8 cellular contexts compared by ENCODE assay signal in the genomic region with DNA sequence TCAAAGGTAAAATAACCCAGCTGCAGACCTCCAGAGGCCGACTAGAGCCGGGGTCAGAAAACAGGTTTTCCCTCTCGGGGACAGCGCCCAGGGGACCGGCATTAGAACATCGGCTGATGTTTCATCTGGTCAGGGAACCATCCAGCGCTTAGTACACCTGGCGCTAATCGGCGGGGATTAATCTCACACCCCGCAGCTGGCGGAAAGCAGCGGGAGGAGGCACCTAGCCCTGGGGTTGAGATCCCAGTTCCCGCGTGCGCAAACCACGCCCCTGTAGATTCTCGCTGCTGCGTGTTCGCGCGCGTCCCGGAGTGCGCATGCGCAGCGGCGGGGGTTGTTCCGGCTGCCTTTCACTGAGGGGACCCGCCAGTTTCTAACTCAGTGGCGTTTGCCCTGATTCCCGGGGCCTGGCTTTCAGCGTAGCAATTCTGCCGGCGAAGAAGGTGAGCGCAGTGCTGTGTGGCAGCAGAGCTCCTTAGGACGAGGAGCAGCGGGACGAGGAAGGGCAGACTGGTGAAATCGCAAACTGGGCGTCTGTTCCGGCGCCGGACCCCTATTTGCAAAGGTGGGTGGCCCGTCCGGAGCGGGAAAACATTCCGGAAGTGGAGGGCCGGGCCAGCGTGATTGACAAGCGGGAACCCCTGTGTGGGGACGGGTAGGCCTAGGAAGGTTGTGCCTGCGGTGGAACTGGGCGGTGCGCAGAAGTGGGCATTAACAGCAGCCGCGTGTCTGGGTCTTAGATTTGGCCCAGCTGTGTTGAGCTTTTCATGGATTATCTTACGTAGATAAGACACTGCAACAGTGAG.
A peak's percentile ranks its signal among the peaks of the same experiment; 100 is the strongest.
DNase-seq lines count a peak whose midpoint lies in the region; TF ChIP-seq lines count a peak whose summit lies in the region.
"Not testable (repeated sequence)": the region's sequence is repeated elsewhere in the genome, so short reads cannot be mapped to it uniquely, and the experiment has no call there.

A gene (plus strand): TSS at position 334 of the 806 bp plus-strand sequence. CDS start 4,534 bp downstream, outside the sequence.

- peak within 1 kb of the TSS; percentile 41 for H3K4me3 ChIP-seq in HAP-1
- peak within 1 kb of the TSS; percentile 80 for H3K4me3 ChIP-seq in MM.1S (ENCODE audit: low read length)
- H3K4me3 ChIP-seq in foreskin fibroblast (ENCODE audit: low read depth in 1 of 2, low read length in 2 of 2) = peak within 1 kb of the TSS; percentile 68 to 81
- H3K4me3 ChIP-seq in neuron (ENCODE audit: low read length) = peak within 1 kb of the TSS; percentile 93

- in situ Hi-C loops in HAP-1 (cut with MboI; ENCODE audit: low sequenced_read_pairs) = not testable (repeated sequence)

- not testable (repeated sequence) for H3K36me3 ChIP-seq in ES-I3 (ENCODE audit: insufficient read depth, low read length); HAP-1 (replicated peaks); MM.1S (replicated peaks; ENCODE audit: insufficient read depth, low read length); neuron (ENCODE audit: insufficient read depth, low read length)

- H3K27me3 ChIP-seq in HAP-1 (ENCODE audit: low read depth); MM.1S (replicated peaks; ENCODE audit: insufficient read depth, low read length); neuron (ENCODE audit: insufficient read depth, low read length): not testable (repeated sequence)

- not testable (repeated sequence) for TF ChIP-seq CTCF in MM.1S (IDR thresholded peaks at IDR 0.05; ENCODE audit: low read length); foreskin fibroblast (IDR thresholded peaks at IDR 0.05; ENCODE audit: low read depth, low read length)

- DNase-seq in HAP-1 (ENCODE audit: low spot score in 2 of 2) (peak; percentile 90 to 97), MM.1S (peak; percentile 96), SHP77 treated with DMSO at 0.1 percent for 48 hours (lab: John Stamatoyannopoulos, UW) (peak; percentile 98), foreskin fibroblast (peak; percentile 86 to 94), stromal cell of bone marrow (ENCODE audit: low read depth) (peak; percentile 76)
- DNase-seq in activated effector memory CD4-positive, alpha-beta T cell treated with anti-CD3 and anti-CD28 coated beads, Interleukin-2, amount 50 U/mL, for 16 hours = peak; percentile 97

- not testable (repeated sequence) for H3K4me1 ChIP-seq in ES-I3 (ENCODE audit: insufficient read depth, low read length); HAP-1
- H3K4me1 ChIP-seq in MM.1S (ENCODE audit: low read length) = peaks cover 11% of the 10 kb centered on the region; the same call in 1 of the 2 replicates
- peaks cover 12% of the 10 kb centered on the region for H3K4me1 ChIP-seq in neuron (ENCODE audit: insufficient read depth, low read length)

- not testable (repeated sequence) for H3K9me2 ChIP-seq in MM.1S (replicated peaks; ENCODE audit: insufficient read depth, low read length)

- H3K79me2 ChIP-seq in MM.1S (ENCODE audit: low read length) = peaks cover 48% of the 10 kb centered on the region

- peak within 1 kb of the TSS; percentile 91 for H3K4me2 ChIP-seq in MM.1S (ENCODE audit: low read depth, low read length)

- H3K27ac ChIP-seq in MM.1S (ENCODE audit: low read length) = peak within 1 kb of the TSS; percentile 92

- H3F3A ChIP-seq in MM.1S (ENCODE audit: insufficient read depth, low read length) = peaks cover 13% of the 10 kb centered on the region

- H2AFZ ChIP-seq in MM.1S (ENCODE audit: low read length) = peak within 1 kb of the TSS; percentile 54
- peak within 1 kb of the TSS; percentile 94 for H2AFZ ChIP-seq in neuron (ENCODE audit: low read depth, low read length)

- H4K20me1 ChIP-seq in MM.1S (ENCODE audit: insufficient read depth, low read length) = not testable (repeated sequence)

- not testable (repeated sequence) for H3K9me3 ChIP-seq in ES-I3 (ENCODE audit: control insufficient read depth, insufficient read depth, low read length); HAP-1; MM.1S (replicated peaks; ENCODE audit: insufficient read depth, low read length); neuron (ENCODE audit: low read length)

- H3K9ac ChIP-seq in ES-I3 (ENCODE audit: low read depth, low read length) (peak within 1 kb of the TSS; percentile 87), MM.1S (ENCODE audit: low read length) (peak within 1 kb of the TSS; percentile 91)

Comparison
In these comparisons a context has a peak if more than half of its experiments do, and no peak if none do; other contexts are left out.
1. Peak in every context shown above with its lines: DNase-seq, H3K4me3 ChIP-seq and H3K27ac ChIP-seq.
2. H3K4me3 ChIP-seq: peak in every context shown above with its lines; median percentile 93 in neuron; 80 in MM.1S; 74 in foreskin fibroblast; 41 in HAP-1.